9 cellular contexts compared by ENCODE assay signal in the genomic region with DNA sequence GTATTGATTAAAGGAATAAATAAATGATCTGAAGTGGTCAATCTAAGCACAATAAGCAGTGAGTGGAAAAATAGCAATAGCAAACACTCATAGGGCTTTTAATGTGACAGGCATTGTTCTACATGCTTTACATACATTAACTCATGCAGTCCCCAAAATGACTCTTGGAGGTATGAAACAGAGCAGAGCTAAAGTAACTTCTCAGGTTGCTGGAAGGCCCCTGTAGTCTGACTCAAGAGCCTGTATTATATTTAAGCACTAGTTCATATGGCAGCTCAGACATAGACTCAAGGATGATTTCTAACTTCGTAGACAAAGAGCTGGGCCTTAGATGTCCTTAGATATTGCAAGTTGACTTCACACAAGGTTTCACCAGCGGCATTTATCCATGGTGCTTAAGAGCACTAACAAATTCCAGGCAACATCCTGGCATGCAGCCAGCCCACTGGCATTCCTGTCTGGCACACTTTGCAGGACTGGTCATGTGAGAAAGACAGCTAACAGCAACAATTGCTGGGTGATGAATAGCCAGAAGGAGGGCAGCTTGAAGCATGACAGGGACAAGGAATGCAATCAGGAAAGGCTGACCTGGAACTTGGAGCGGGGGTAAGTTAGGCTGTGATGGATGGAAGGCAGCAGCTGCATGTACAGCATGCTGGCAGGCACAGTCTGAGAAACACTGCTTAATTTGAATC. TPM values are rescaled to one million over a fixed set of nuclear protein-coding genes. Genes with fewer than 3 reads are reported as not detected.
DNase-seq lines count a peak whose midpoint lies in the region; ATAC-seq and TF ChIP-seq lines count a peak whose summit lies in the region.
"Had no signal": no experiment of that assay in that cellular context is flagged by ENCODE, and none has a peak within 500 bp of the region (broad histone marks: within the 10 kb centered on the region; RNA-seq: fewer than 3 reads in every experiment).

No MANE protein-coding gene starts in this region.

- 37% methylated on average over 3 of the region's 3 CpGs for WGBS in upper lobe of left lung, 2 donors

- no peak for TF ChIP-seq CTCF in upper lobe of left lung (IDR thresholded peaks at IDR 0.05)

- no peaks in the 10 kb centered on the region for H3K9me3 ChIP-seq in upper lobe of left lung
- H3K9me3 ChIP-seq: BLaER1 had no signal

- no peak overlapping the region for H3K27ac ChIP-seq in upper lobe of left lung
- H3K27ac ChIP-seq: BLaER1 had no signal

- H3K27me3 ChIP-seq in upper lobe of left lung: no peaks in the 10 kb centered on the region
- H3K27me3 ChIP-seq: BLaER1 had no signal

- H3K4me3 ChIP-seq in upper lobe of left lung: no peak overlapping the region
- H3K4me3 ChIP-seq: BLaER1 had no signal

- ATAC-seq in upper lobe of left lung (ENCODE audit: low FRiP score in 2 of 2): peak; percentile 36 to 86
- no peak for ATAC-seq in GM19463 (IDR thresholded peaks at IDR 0.05; ENCODE audit: unreplicated experiment)
- ATAC-seq in stimulated activated naive CD8-positive, alpha-beta T cell treated with anti-CD3 and anti-CD28 coated beads, Interleukin-15, Interleukin-2, amounts not matched to agents 100 U/mL and 50 U/mL, for 24 hours: no peak

- H3K36me3 ChIP-seq in upper lobe of left lung: no peaks in the 10 kb centered on the region

- TF ChIP-seq POLR2A in upper lobe of left lung (IDR thresholded peaks at IDR 0.05): no peak

- peaks cover 4 to 8% (median 6%) of the 10 kb centered on the region in 4 donors for H3K4me1 ChIP-seq in upper lobe of left lung
- H3K4me1 ChIP-seq: BLaER1 had no signal

- peak; percentile 10 for DNase-seq in NCI-H82 (lab: John Stamatoyannopoulos, UW)
- DNase-seq in NCI-H82 treated with DMSO at 0.1 percent for 48 hours (lab: John Stamatoyannopoulos, UW; ENCODE audit: unreplicated experiment): no peak
- DNase-seq in amniotic epithelial cell (ENCODE audit: low read depth): peak; percentile 96
- peak; percentile 6 for DNase-seq in inferior parietal cortex (ENCODE audit: extremely low spot score)
- peak in 1 of 2 donors; percentile 77 for DNase-seq in upper lobe of left lung
- DNase-seq in stimulated activated naive CD8-positive, alpha-beta T cell treated with anti-CD3 and anti-CD28 coated beads, Interleukin-15, Interleukin-2, amounts not matched to agents 100 U/mL and 50 U/mL, for 24 hours: no peak
- DNase-seq in stimulated activated CD8-positive, alpha-beta memory T cell treated with anti-CD3 and anti-CD28 coated beads, Interleukin-4, amount 100 ng/mL, for 48 hours: no peak

- TF ChIP-seq EP300 in upper lobe of left lung (IDR thresholded peaks at IDR 0.05): no peak

RNA-seq across cellular contexts. Expression of gene KTN1, which starts 22.9 kb away (rescaled TPM):
- total RNA-seq in upper lobe of left lung: 100 to 1,000 TPM in 5 of 6 donors, 10 to 100 TPM in 1; 69.1 to 215 (median 116) TPM

Comparison
In these comparisons a context has a peak if more than half of its experiments do, and no peak if none do; other contexts are left out.
1. DNase-seq: peak in NCI-H82 (single experiment), amniotic epithelial cell (single experiment) and inferior parietal cortex (single experiment); none in NCI-H82 treated with DMSO at 0.1 percent for 48 hours (single experiment), stimulated activated naive CD8-positive, alpha-beta T cell treated with anti-CD3 and anti-CD28 coated beads, Interleukin-15, Interleukin-2, amounts not matched to agents 100 U/mL and 50 U/mL, for 24 hours (single experiment) and stimulated activated CD8-positive, alpha-beta memory T cell treated with anti-CD3 and anti-CD28 coated beads, Interleukin-4, amount 100 ng/mL, for 48 hours (single experiment).
2. ATAC-seq: peak in upper lobe of left lung (2 of 2); none in GM19463 (single experiment) and stimulated activated naive CD8-positive, alpha-beta T cell treated with anti-CD3 and anti-CD28 coated beads, Interleukin-15, Interleukin-2, amounts not matched to agents 100 U/mL and 50 U/mL, for 24 hours (single experiment).